8 cellular contexts compared by ENCODE assay signal in the genomic region with DNA sequence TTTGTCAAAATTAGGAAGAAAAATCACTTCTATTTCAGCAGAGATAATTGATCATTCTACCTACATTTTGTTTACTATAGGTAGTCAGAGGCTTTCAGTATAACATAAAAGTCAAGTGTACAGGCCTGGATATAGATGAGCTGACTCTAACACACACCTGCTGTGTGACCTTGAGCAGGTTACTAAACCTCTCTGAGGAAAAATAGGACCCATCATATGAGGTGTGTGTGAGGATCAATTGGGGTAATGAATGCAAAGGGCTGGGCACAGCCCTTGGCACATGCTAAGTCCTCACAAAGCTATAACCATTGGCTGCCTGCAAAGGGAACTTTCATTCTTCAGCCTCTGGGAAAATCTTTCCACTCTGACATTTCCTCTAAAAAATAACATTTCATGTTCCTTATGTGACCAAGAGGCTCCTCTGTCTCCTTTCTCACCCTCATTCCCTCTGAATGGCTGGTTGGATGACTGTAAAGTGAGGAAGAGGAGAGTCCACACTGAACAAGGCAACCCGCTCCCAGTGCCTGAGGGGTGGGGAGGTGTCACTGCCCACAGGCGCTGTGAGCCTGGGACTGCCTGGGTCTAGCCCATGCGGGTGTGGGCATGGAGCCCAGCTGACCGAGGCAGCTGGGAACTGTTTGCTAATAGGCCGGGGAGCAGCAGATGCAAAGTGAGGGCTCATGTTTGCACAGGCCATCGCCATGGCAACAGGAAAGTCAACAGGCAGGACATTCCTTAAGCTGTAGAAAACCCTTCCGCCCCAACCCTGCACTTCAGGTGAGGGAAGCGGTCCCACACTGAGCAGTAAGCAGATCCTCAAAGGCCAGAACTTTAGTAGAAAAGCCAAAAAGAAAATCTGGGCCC. TPM values are rescaled to one million over a fixed set of nuclear protein-coding genes. Genes with fewer than 3 reads are reported as not detected.
DNase-seq lines count a peak whose midpoint lies in the region; ATAC-seq and TF ChIP-seq lines count a peak whose summit lies in the region.

No MANE protein-coding gene starts in this region.

- no peaks in the 10 kb centered on the region for H3K27me3 ChIP-seq in esophagus (ENCODE audit: control insufficient read depth in 1 of 2, insufficient read depth in 2 of 2, low read length in 2 of 2)
- no peaks in the 10 kb centered on the region for H3K27me3 ChIP-seq in aorta (ENCODE audit: control insufficient read depth in 1 of 2, insufficient read depth in 2 of 2, low read length in 1 of 2)

- no peaks in the 10 kb centered on the region for H3K4me1 Mint-ChIP-seq in activated T-helper 1 cell treated with anti-CD3 and anti-CD28 coated beads, Interleukin-12 subunit alpha, Interleukin-12 subunit beta, Interleukin-2, Interleukin-4 antibody, amounts not matched to agents 30 ng/mL and 10 ng/mL and 1 ng/mL, durations not matched to agents 14 hours and 24 hours and 36 hours (ENCODE audit: low read depth)

- H3K36me3 ChIP-seq in esophagus (ENCODE audit: control insufficient read depth in 2 of 2, insufficient read depth in 2 of 2, low read length in 1 of 2) (no peaks in the 10 kb centered on the region), mucosa of descending colon (ENCODE audit: low read depth) (no peaks in the 10 kb centered on the region), aorta (ENCODE audit: control insufficient read depth in 1 of 2, insufficient read depth in 2 of 2, low read length in 1 of 2) (peaks cover 0 to 1% of the 10 kb centered on the region in 2 donors)

- WGBS in esophagus, 2 donors = 17 to 18% methylated on average over 8 of the region's 8 CpGs
- 4% methylated on average over 8 of the region's 8 CpGs for WGBS in aorta, 2 donors

- H3K4me3 ChIP-seq in esophagus (ENCODE audit: low read depth in 1 of 2, low read length in 2 of 2) (no peak overlapping the region), mucosa of descending colon (no peak overlapping the region), aorta (ENCODE audit: low read length in 2 of 2) (no peak overlapping the region)

- no peaks in the 10 kb centered on the region for H3K9me3 Mint-ChIP-seq in activated T-helper 1 cell treated with anti-CD3 and anti-CD28 coated beads, Interleukin-12 subunit alpha, Interleukin-12 subunit beta, Interleukin-2, Interleukin-4 antibody, amounts not matched to agents 30 ng/mL and 10 ng/mL and 1 ng/mL, durations not matched to agents 14 hours and 24 hours and 36 hours

- no peaks in the 10 kb centered on the region for H3K27me3 Mint-ChIP-seq in activated T-helper 1 cell treated with anti-CD3 and anti-CD28 coated beads, Interleukin-12 subunit alpha, Interleukin-12 subunit beta, Interleukin-2, Interleukin-4 antibody, amounts not matched to agents 30 ng/mL and 10 ng/mL and 1 ng/mL, durations not matched to agents 14 hours and 24 hours and 36 hours (ENCODE audit: insufficient read depth)

- no peak overlapping the region for H3K27ac Mint-ChIP-seq in activated T-helper 1 cell treated with anti-CD3 and anti-CD28 coated beads, Interleukin-12 subunit alpha, Interleukin-12 subunit beta, Interleukin-2, Interleukin-4 antibody, amounts not matched to agents 30 ng/mL and 10 ng/mL and 1 ng/mL, durations not matched to agents 14 hours and 24 hours and 36 hours

- peak overlapping the region; percentile 86 to 88 for H3K27ac ChIP-seq in esophagus (ENCODE audit: low read depth in 2 of 2, low read length in 1 of 2)
- peak overlapping the region; percentile 1 to 90 for H3K27ac ChIP-seq in aorta (ENCODE audit: low read depth in 1 of 2, low read length in 2 of 2)

- H3K36me3 Mint-ChIP-seq in activated T-helper 1 cell treated with anti-CD3 and anti-CD28 coated beads, Interleukin-12 subunit alpha, Interleukin-12 subunit beta, Interleukin-2, Interleukin-4 antibody, amounts not matched to agents 30 ng/mL and 10 ng/mL and 1 ng/mL, durations not matched to agents 14 hours and 24 hours and 36 hours (ENCODE audit: low read depth) = no peaks in the 10 kb centered on the region

- no peak for TF ChIP-seq CTCF in mucosa of descending colon (IDR thresholded peaks at IDR 0.05)

- intact Hi-C loops in mucosa of descending colon (cut with DNase I, micrococcal nuclease) = no loop called here
- intact Hi-C loops in aorta (cut with DNase I) = loop anchor here in 1 of 2 donors (2.0 kb wide), 1 partner anchor 13 kb away; no protein-coding TSS in a partner anchor
- intact Hi-C loops in activated T-helper 1 cell treated with anti-CD3 and anti-CD28 coated beads, Interleukin-12 subunit alpha, Interleukin-12 subunit beta, Interleukin-2, Interleukin-4 antibody, amounts not matched to agents 30 ng/mL and 10 ng/mL and 1 ng/mL, durations not matched to agents 14 hours and 24 hours and 36 hours (cut with micrococcal nuclease) = no loop called here

- H3K4me3 Mint-ChIP-seq in activated T-helper 1 cell treated with anti-CD3 and anti-CD28 coated beads, Interleukin-12 subunit alpha, Interleukin-12 subunit beta, Interleukin-2, Interleukin-4 antibody, amounts not matched to agents 30 ng/mL and 10 ng/mL and 1 ng/mL, durations not matched to agents 14 hours and 24 hours and 36 hours = no peak overlapping the region

- DNase-seq in NCI-H1436 (lab: John Stamatoyannopoulos, UW) (peak; percentile 55), NCI-H1436 treated with DMSO at 0.1 percent for 48 hours (lab: John Stamatoyannopoulos, UW) (no peak), RPMI7951 (ENCODE audit: low read depth) (peak; percentile 97), mucosa of descending colon (peak; percentile 88 to 94 (median 90)), aorta (peak; percentile 95)
- DNase-seq in activated T-helper 1 cell treated with anti-CD3 and anti-CD28 coated beads, Interleukin-12 subunit alpha, Interleukin-12 subunit beta, Interleukin-2, Interleukin-4 antibody, amounts not matched to agents 30 ng/mL and 10 ng/mL and 1 ng/mL, durations not matched to agents 14 hours and 24 hours and 36 hours (ENCODE audit: low spot score) = no peak

- H3K9me3 ChIP-seq in esophagus (ENCODE audit: control insufficient read depth in 2 of 2, insufficient read depth in 1 of 2, low read depth in 1 of 2, low read length in 1 of 2) = no peaks in the 10 kb centered on the region
- no peaks in the 10 kb centered on the region for H3K9me3 ChIP-seq in mucosa of descending colon
- H3K9me3 ChIP-seq in aorta (ENCODE audit: control insufficient read depth, low read length) = no peaks in the 10 kb centered on the region

- ATAC-seq in mucosa of descending colon (peak; percentile 96), aorta (ENCODE audit: low FRiP score) (peak; percentile 95), HG02623 (IDR thresholded peaks at IDR 0.05; ENCODE audit: unreplicated experiment) (no peak)

- H3K4me1 ChIP-seq in esophagus (ENCODE audit: control insufficient read depth in 2 of 2, insufficient read depth in 2 of 2, low read length in 1 of 2) (peaks cover 0 to 5% of the 10 kb centered on the region in 2 donors), mucosa of descending colon (ENCODE audit: low read depth) (peaks cover 23% of the 10 kb centered on the region), aorta (ENCODE audit: control insufficient read depth in 1 of 2, insufficient read depth in 2 of 2, low read length in 2 of 2) (no peaks in the 10 kb centered on the region)

RNA-seq across cellular contexts. Expression of a gene that starts 36.8 kb away (rescaled TPM):
- 46.2 and 57.1 TPM in 2 replicates for total RNA-seq in RPMI7951 (2014; rRNA removed; shearing (Covaris generic))
- polyA plus RNA-seq in esophagus (10 to 100 TPM; 30.2 to 32.1 TPM), aorta (10 to 100 TPM; 13.4 to 26.4 TPM)
- total RNA-seq in mucosa of descending colon (10 to 100 TPM; 55.0 to 90.7 (median 85.5) TPM), aorta (100 to 1,000 TPM; 226 to 242 TPM)
- total RNA-seq in activated T-helper 1 cell treated with anti-CD3 and anti-CD28 coated beads, Interleukin-12 subunit alpha, Interleukin-12 subunit beta, Interleukin-2, Interleukin-4 antibody, amounts not matched to agents 30 ng/mL and 10 ng/mL and 1 ng/mL, durations not matched to agents 14 hours and 24 hours and 36 hours = 13.4 and 13.7 TPM in 2 replicates

RNA-seq across cellular contexts. Expression of a gene that starts 51.1 kb away (rescaled TPM):
- 102 and 132 TPM in 2 replicates for total RNA-seq in RPMI7951 (2014; rRNA removed; shearing (Covaris generic))
- 10 to 100 TPM in 1 of 2 donors, 1 to 10 TPM in 1; 8.3 to 11.5 TPM for polyA plus RNA-seq in esophagus
- total RNA-seq in mucosa of descending colon = 10 to 100 TPM in 1 of 3 donors, 1 to 10 TPM in 2; 1.3 to 11.7 (median 2.4) TPM
- total RNA-seq in aorta = 1 to 10 TPM in 1 of 2 donors, under 1 TPM in 1; 0.55 to 1.4 TPM
- 1 to 10 TPM in 1 of 2 donors, under 1 TPM in 1; 0.43 to 2.8 TPM for polyA plus RNA-seq in aorta
- total RNA-seq in activated T-helper 1 cell treated with anti-CD3 and anti-CD28 coated beads, Interleukin-12 subunit alpha, Interleukin-12 subunit beta, Interleukin-2, Interleukin-4 antibody, amounts not matched to agents 30 ng/mL and 10 ng/mL and 1 ng/mL, durations not matched to agents 14 hours and 24 hours and 36 hours = 53.0 and 55.7 TPM in 2 replicates

Comparison
In these comparisons a context has a peak if more than half of its experiments do, and no peak if none do; other contexts are left out.
1. DNase-seq: peak in NCI-H1436 (single experiment), RPMI7951 (single experiment), mucosa of descending colon (3 of 3) and aorta (2 of 2); none in NCI-H1436 treated with DMSO at 0.1 percent for 48 hours (single experiment) and activated T-helper 1 cell treated with anti-CD3 and anti-CD28 coated beads, Interleukin-12 subunit alpha, Interleukin-12 subunit beta, Interleukin-2, Interleukin-4 antibody, amounts not matched to agents 30 ng/mL and 10 ng/mL and 1 ng/mL, durations not matched to agents 14 hours and 24 hours and 36 hours (single experiment).